ENCODE assay signal across 11 cellular contexts in the genomic region with DNA sequence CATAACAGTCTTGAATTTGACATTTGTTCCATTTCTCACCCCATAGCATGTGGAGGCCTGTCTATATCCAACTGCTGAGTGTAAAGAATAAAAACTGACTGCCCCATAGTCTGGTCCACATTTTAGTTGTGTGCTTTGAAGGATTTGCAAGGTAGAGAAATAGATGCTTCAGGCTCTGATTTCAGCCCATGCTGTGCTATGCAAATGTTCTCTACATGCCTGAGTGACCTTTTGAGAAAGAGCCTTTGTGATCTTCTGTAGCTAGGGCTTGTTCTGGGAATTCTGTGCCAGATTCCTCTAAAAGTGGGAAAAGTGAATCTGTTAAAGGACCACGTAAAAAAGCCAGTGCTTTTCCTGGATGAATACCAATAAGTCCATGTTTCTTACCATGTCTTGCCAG. TPM values are rescaled to one million over a fixed set of nuclear protein-coding genes. Genes with fewer than 3 reads are reported as not detected.
DNase-seq lines count a peak whose midpoint lies in the region; ATAC-seq and TF ChIP-seq lines count a peak whose summit lies in the region.
"Had no signal": no experiment of that assay in that cellular context is flagged by ENCODE, and none has a peak within 500 bp of the region (broad histone marks: within the 10 kb centered on the region; RNA-seq: fewer than 3 reads in every experiment).

No MANE protein-coding gene starts in this region.

- peak overlapping the region; percentile 52 for H3K4me3 Mint-ChIP-seq in GM23338
- no peak overlapping the region for H3K4me3 Mint-ChIP-seq in progenitor cell of endocrine pancreas (ENCODE audit: low read depth)
- H3K4me3 Mint-ChIP-seq: T-helper 1 cell treated with Interleukin-12 subunit alpha and Interleukin-12 subunit beta and Interleukin-4 antibody, amounts not matched to agents 30 μg/mL and 1 μg/mL, for 36 hours had no signal

- no peaks in the 10 kb centered on the region; the same call in 2 of the 3 replicates for H3K9me3 Mint-ChIP-seq in GM23338
- no peaks in the 10 kb centered on the region for H3K9me3 Mint-ChIP-seq in progenitor cell of endocrine pancreas (ENCODE audit: low read depth)
- H3K9me3 Mint-ChIP-seq: T-helper 1 cell treated with Interleukin-12 subunit alpha and Interleukin-12 subunit beta and Interleukin-4 antibody, amounts not matched to agents 30 μg/mL and 1 μg/mL, for 36 hours had no signal

- TF ChIP-seq CTCF in GM23338 (conservative IDR thresholded peaks at IDR 0.05; ENCODE audit: low read depth in 2 of 2), result no peak
- TF ChIP-seq CTCF in progenitor cell of endocrine pancreas (IDR thresholded peaks at IDR 0.05; ENCODE audit: unreplicated experiment), result no peak

- H3K27me3 Mint-ChIP-seq in GM23338 (ENCODE audit: insufficient read depth, low read depth, poor library complexity) (peaks cover 2% of the 10 kb centered on the region), progenitor cell of endocrine pancreas (no peaks in the 10 kb centered on the region)

- H3K9me3 ChIP-seq in NT2/D1 (ENCODE audit: insufficient read depth, low read length), result no peaks in the 10 kb centered on the region
- H3K9me3 ChIP-seq: pancreas had no signal

- H3K27ac ChIP-seq in GM23338 (ENCODE audit: low read depth), result peak overlapping the region; percentile 82
- H3K27ac ChIP-seq: pancreas had no signal

- peaks cover 26% of the 10 kb centered on the region for H3K36me3 Mint-ChIP-seq in GM23338 (ENCODE audit: low read depth)
- H3K36me3 Mint-ChIP-seq in progenitor cell of endocrine pancreas (ENCODE audit: insufficient read depth), result peaks cover 11% of the 10 kb centered on the region

- ATAC-seq in GM23338 (peak; percentile 90), GM21737 (IDR thresholded peaks at IDR 0.05; ENCODE audit: unreplicated experiment) (no peak)

- H3K79me2 ChIP-seq in GM23338 (replicated peaks; ENCODE audit: insufficient read depth), result peaks cover 96% of the 10 kb centered on the region

- H2AFZ ChIP-seq in GM23338, result no peak overlapping the region

- no peaks in the 10 kb centered on the region for H3K9me2 ChIP-seq in GM23338 (ENCODE audit: insufficient read depth)

- H3K4me3 ChIP-seq in GM23338, result peak overlapping the region; percentile 31
- no peak overlapping the region for H3K4me3 ChIP-seq in NT2/D1 (ENCODE audit: insufficient read length, low read depth)
- H3K4me3 ChIP-seq: pancreas had no signal

- H3K27me3 ChIP-seq in GM23338 (ENCODE audit: insufficient read depth) (no peaks in the 10 kb centered on the region), NT2/D1 (ENCODE audit: insufficient read depth, insufficient read length) (no peaks in the 10 kb centered on the region)
- H3K27me3 ChIP-seq: pancreas had no signal

- peak overlapping the region; percentile 68 for H3K4me2 ChIP-seq in GM23338

- H3K9ac ChIP-seq in NT2/D1 (ENCODE audit: insufficient read length, low read depth), result no peak overlapping the region

- H3K36me3 ChIP-seq in GM23338 (ENCODE audit: insufficient read depth) (no peaks in the 10 kb centered on the region), NT2/D1 (ENCODE audit: insufficient read depth, insufficient read length, low read length) (peaks cover 28% of the 10 kb centered on the region)
- H3K36me3 ChIP-seq: pancreas had no signal

- H3K4me1 ChIP-seq in GM23338 (ENCODE audit: insufficient read depth) (peaks cover 49% of the 10 kb centered on the region), NT2/D1 (ENCODE audit: insufficient read depth, insufficient read length) (no peaks in the 10 kb centered on the region)

- no peaks in the 10 kb centered on the region for H3F3A ChIP-seq in GM23338 (replicated peaks; ENCODE audit: low read depth)

- H3K4me1 Mint-ChIP-seq in GM23338, result peaks cover 58% of the 10 kb centered on the region
- H3K4me1 Mint-ChIP-seq in progenitor cell of endocrine pancreas (ENCODE audit: low read depth), result peaks cover 20% of the 10 kb centered on the region

- peaks cover 12% of the 10 kb centered on the region; the same call in 1 of the 2 replicates for H4K20me1 ChIP-seq in GM23338 (replicated peaks; ENCODE audit: insufficient read depth)

- H3K27ac Mint-ChIP-seq in GM23338 (peak overlapping the region; percentile 79), progenitor cell of endocrine pancreas (no peak overlapping the region)
- H3K27ac Mint-ChIP-seq: T-helper 1 cell treated with Interleukin-12 subunit alpha and Interleukin-12 subunit beta and Interleukin-4 antibody, amounts not matched to agents 30 μg/mL and 1 μg/mL, for 36 hours had no signal

- peak; percentile 81 for DNase-seq in GM23338 (ENCODE audit: low spot score)
- peak; percentile 68 for DNase-seq in NT2/D1 (ENCODE audit: low read depth, low spot score)
- DNase-seq in germinal center (ENCODE audit: low spot score), result peak; percentile 16
- DNase-seq in retina, result peak; percentile 72
- no peak for DNase-seq in progenitor cell of endocrine pancreas (ENCODE audit: low spot score, unreplicated experiment)
- DNase-seq in SIG-M5 treated with dmso at 0.1 percent for 504 hours (lab: John Stamatoyannopoulos, UW; ENCODE audit: unreplicated experiment), result no peak
- DNase-seq: central memory CD4-positive, alpha-beta T cell; NCI-H1930; pancreas had no signal

TF ChIP-seq in GM23338, 12 proteins besides CTCF, POLR2A, EP300 and RAD21 (continues in another document):
- TF ChIP-seq EZH2 (IDR thresholded peaks at IDR 0.05; ENCODE audit: low read depth, unreplicated experiment) (no peak), STAT1 (IDR thresholded peaks at IDR 0.05; ENCODE audit: unreplicated experiment) (no peak), CREB1 (CRISPR knock-in tag; IDR thresholded peaks at IDR 0.05; ENCODE audit: low read depth) (no peak), EZH2phosphoT487 (IDR thresholded peaks at IDR 0.05; ENCODE audit: unreplicated experiment) (no peak), ETS1 (IDR thresholded peaks at IDR 0.05) (no peak), ZNF331 (CRISPR knock-in tag; IDR thresholded peaks at IDR 0.05; ENCODE audit: low read depth) (no peak)
- TF ChIP-seq, protein P1, sequence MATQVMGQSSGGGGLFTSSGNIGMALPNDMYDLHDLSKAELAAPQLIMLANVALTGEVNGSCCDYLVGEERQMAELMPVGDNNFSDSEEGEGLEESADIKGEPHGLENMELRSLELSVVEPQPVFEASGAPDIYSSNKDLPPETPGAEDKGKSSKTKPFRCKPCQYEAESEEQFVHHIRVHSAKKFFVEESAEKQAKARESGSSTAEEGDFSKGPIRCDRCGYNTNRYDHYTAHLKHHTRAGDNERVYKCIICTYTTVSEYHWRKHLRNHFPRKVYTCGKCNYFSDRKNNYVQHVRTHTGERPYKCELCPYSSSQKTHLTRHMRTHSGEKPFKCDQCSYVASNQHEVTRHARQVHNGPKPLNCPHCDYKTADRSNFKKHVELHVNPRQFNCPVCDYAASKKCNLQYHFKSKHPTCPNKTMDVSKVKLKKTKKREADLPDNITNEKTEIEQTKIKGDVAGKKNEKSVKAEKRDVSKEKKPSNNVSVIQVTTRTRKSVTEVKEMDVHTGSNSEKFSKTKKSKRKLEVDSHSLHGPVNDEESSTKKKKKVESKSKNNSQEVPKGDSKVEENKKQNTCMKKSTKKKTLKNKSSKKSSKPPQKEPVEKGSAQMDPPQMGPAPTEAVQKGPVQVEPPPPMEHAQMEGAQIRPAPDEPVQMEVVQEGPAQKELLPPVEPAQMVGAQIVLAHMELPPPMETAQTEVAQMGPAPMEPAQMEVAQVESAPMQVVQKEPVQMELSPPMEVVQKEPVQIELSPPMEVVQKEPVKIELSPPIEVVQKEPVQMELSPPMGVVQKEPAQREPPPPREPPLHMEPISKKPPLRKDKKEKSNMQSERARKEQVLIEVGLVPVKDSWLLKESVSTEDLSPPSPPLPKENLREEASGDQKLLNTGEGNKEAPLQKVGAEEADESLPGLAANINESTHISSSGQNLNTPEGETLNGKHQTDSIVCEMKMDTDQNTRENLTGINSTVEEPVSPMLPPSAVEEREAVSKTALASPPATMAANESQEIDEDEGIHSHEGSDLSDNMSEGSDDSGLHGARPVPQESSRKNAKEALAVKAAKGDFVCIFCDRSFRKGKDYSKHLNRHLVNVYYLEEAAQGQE (IDR thresholded peaks at IDR 0.05; ENCODE audit: unreplicated experiment), result no peak

RNA-seq across cellular contexts. Expression of gene KCTD6, which starts 5.2 kb away (rescaled TPM):
- 22.8 and 28.3 TPM in 2 replicates for total RNA-seq in GM23338 (2014; rRNA removed; shearing (Covaris generic))
- polyA plus RNA-seq in GM23338 (2016; fragmentation: Nextera tagmentation; extraction: Ambion mirVana), result 27.0 and 34.6 TPM in 2 replicates
- 14.8 TPM in 2 replicates for total RNA-seq in progenitor cell of endocrine pancreas

RNA-seq across cellular contexts. Expression of gene ACOX2, which starts 39.9 kb away (rescaled TPM):
- total RNA-seq in GM23338 (2014; rRNA removed; shearing (Covaris generic)), result 0.31 and 1.1 TPM in 2 replicates
- polyA plus RNA-seq in GM23338 (2016; fragmentation: Nextera tagmentation; extraction: Ambion mirVana), result 1.9 and 2.9 TPM in 2 replicates
- total RNA-seq in progenitor cell of endocrine pancreas, result 11.7 and 12.8 TPM in 2 replicates

Comparison
In these comparisons a context has a peak if more than half of its experiments do, and no peak if none do; other contexts are left out.
1. DNase-seq: peak in GM23338 (single experiment), NT2/D1 (single experiment), germinal center (single experiment) and retina (single experiment); none in progenitor cell of endocrine pancreas (single experiment) and SIG-M5 treated with dmso at 0.1 percent for 504 hours (single experiment).